In the genomic region with DNA sequence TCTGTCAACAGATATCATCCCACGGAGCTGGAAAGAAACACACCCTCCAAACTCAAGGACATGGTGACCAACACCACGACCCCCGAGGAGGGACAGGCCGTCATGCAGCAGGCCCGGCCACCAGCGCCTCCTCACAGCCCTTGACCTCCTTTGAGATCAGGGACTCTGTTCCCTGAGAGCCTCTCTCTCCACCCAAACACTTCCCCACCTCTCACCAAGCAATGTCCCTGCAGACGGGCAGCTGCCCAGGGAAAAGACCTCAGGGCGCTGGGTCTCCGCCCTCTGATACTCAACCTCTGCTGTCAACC, we compare ENCODE assay signal across 10 cellular contexts. TPM values are rescaled to one million over a fixed set of nuclear protein-coding genes. Genes with fewer than 3 reads are reported as not detected.
DNase-seq lines count a peak whose midpoint lies in the region; ATAC-seq and TF ChIP-seq lines count a peak whose summit lies in the region.
"Had no signal": no experiment of that assay in that cellular context is flagged by ENCODE, and none has a peak within 500 bp of the region (broad histone marks: within the 10 kb centered on the region; RNA-seq: fewer than 3 reads in every experiment).

No MANE protein-coding gene starts in this region.

- intact Hi-C loops in mammary epithelial cell (cut with micrococcal nuclease): no loop called here

- CTCF ChIA-PET in mammary epithelial cell (lab: Charles Lee; ENCODE audit: low non-redundant PET): no interaction called here

- H3K27me3 ChIP-seq in mammary epithelial cell (ENCODE audit: insufficient read depth, low read length) (no peaks in the 10 kb centered on the region), osteoblast (ENCODE audit: insufficient read depth, low read length) (no peaks in the 10 kb centered on the region)

- no peak overlapping the region for H3K4me2 ChIP-seq in mammary epithelial cell (ENCODE audit: insufficient read depth, low read depth, low read length)
- peak overlapping the region; percentile 80 for H3K4me2 ChIP-seq in osteoblast (ENCODE audit: insufficient read depth, low read length)

- BruUV-seq in mammary epithelial cell (replicated peaks; lab: Mats Ljungman, UMichigan): no TSS peak

- no peak overlapping the region for H3K27ac ChIP-seq in mammary epithelial cell (ENCODE audit: insufficient read depth, low read depth, low read length)
- no peak overlapping the region for H3K27ac ChIP-seq in osteoblast (ENCODE audit: low read depth, low read length)
- H3K27ac ChIP-seq: 22Rv1 had no signal

- peaks cover 0 to 11% (median 9%) of the 10 kb centered on the region in 3 donors for H3K4me1 Mint-ChIP-seq in IgD-negative memory B cell

- WGBS in mammary epithelial cell (ENCODE audit: low coverage, missing lambda C conversion rate): 80% methylated on average over 2 of the region's 9 CpGs

- peak overlapping the region in 2 of 4 donors; percentile 75 to 84 for H3K4me3 Mint-ChIP-seq in IgD-negative memory B cell

- TF ChIP-seq CTCF in mammary epithelial cell (conservative IDR thresholded peaks at IDR 0.05 in 1 of 2, IDR thresholded peaks at IDR 0.05 in 1 of 2; ENCODE audit: extremely low read depth in 1 of 2, insufficient read depth in 1 of 2, low read depth in 1 of 2, low read length in 2 of 2) (no peak), osteoblast (IDR thresholded peaks at IDR 0.05; ENCODE audit: extremely low read depth, low read depth, low read length) (no peak)

- dilution Hi-C loops in mammary epithelial cell (cut with HindIII; ENCODE audit: low sequenced_read_pairs): no loop called here

- H2AFZ ChIP-seq in mammary epithelial cell (ENCODE audit: low read depth, low read length) (peak overlapping the region; percentile 79), osteoblast (ENCODE audit: low read length) (peak overlapping the region; percentile 77)

- ATAC-seq in HG02852 (IDR thresholded peaks at IDR 0.05; ENCODE audit: unreplicated experiment) (no peak), HG03039 (IDR thresholded peaks at IDR 0.05; ENCODE audit: unreplicated experiment) (no peak), GM21717 (IDR thresholded peaks at IDR 0.05; ENCODE audit: unreplicated experiment) (no peak)

- H3K9me3 ChIP-seq in mammary epithelial cell (replicated peaks; ENCODE audit: insufficient read depth, low read length) (no peaks in the 10 kb centered on the region), osteoblast (ENCODE audit: low read depth, low read length) (no peaks in the 10 kb centered on the region)

- DNase-seq in DMS79 (lab: John Stamatoyannopoulos, UW): peak; percentile 46
- DNase-seq in DMS79 treated with DMSO at 0.1 percent for 48 hours (lab: John Stamatoyannopoulos, UW): no peak
- no peak for DNase-seq in mammary epithelial cell
- no peak for DNase-seq in osteoblast (ENCODE audit: insufficient read length, low spot score, missing footprints)
- DNase-seq: NCI-H1436 treated with DMSO at 0.1 percent for 48 hours had no signal

- H4K20me1 ChIP-seq in mammary epithelial cell (ENCODE audit: insufficient read depth, low read length): no peaks in the 10 kb centered on the region
- H4K20me1 ChIP-seq in osteoblast (ENCODE audit: insufficient read depth, low read length): no peaks in the 10 kb centered on the region

- no peaks in the 10 kb centered on the region for H3K36me3 Mint-ChIP-seq in IgD-negative memory B cell

- H3K4me1 ChIP-seq in mammary epithelial cell (ENCODE audit: insufficient read depth, low read length) (no peaks in the 10 kb centered on the region), osteoblast (ENCODE audit: insufficient read depth, low read length) (no peaks in the 10 kb centered on the region)

- H3K4me3 ChIP-seq in mammary epithelial cell (replicated peaks in 1 of 3; ENCODE audit: insufficient read depth in 1 of 3, low read depth in 2 of 3, low read length in 3 of 3) (peak overlapping the region in 1 of 3 experiments; percentile 18), osteoblast (ENCODE audit: insufficient read depth, low read length) (peak overlapping the region; percentile 68)

- H3K27me3 Mint-ChIP-seq in IgD-negative memory B cell: no peaks in the 10 kb centered on the region

- H3K79me2 ChIP-seq in mammary epithelial cell (ENCODE audit: insufficient read depth, low read length) (no peaks in the 10 kb centered on the region), osteoblast (ENCODE audit: insufficient read depth, low read length) (peaks cover 3% of the 10 kb centered on the region)

- no peaks in the 10 kb centered on the region for H3K36me3 ChIP-seq in mammary epithelial cell (ENCODE audit: insufficient read depth, low read length)
- H3K36me3 ChIP-seq in osteoblast (ENCODE audit: insufficient read depth, low read length): no peaks in the 10 kb centered on the region

- peaks cover 0 to 5% (median 0%) of the 10 kb centered on the region in 3 donors for H3K9me3 Mint-ChIP-seq in IgD-negative memory B cell

- H3K27ac Mint-ChIP-seq in IgD-negative memory B cell: peak overlapping the region in 2 of 3 donors; percentile 16 to 80

- in situ Hi-C loops in mammary epithelial cell (cut with MboI; ENCODE audit: low sequenced_read_pairs in 2 of 2): no loop called here

- no peak overlapping the region for H3K9ac ChIP-seq in mammary epithelial cell (ENCODE audit: insufficient read depth, low read length)

RNA-seq across cellular contexts. Expression of a gene that starts 10.0 kb away (rescaled TPM):
- polyA plus RNA-seq in IgD-negative memory B cell (not detected), mammary epithelial cell (0.03 TPM)
- total RNA-seq in mammary epithelial cell (1 to 10 TPM in 1 of 2 donors, under 1 TPM in 1; 0.17 to 1.2 TPM), osteoblast (0.29 and 0.36 TPM in 2 replicates)
- polyA minus RNA-seq in mammary epithelial cell: not detected

RNA-seq across cellular contexts. Expression of a gene that starts 10.6 kb away (rescaled TPM):
- 13.1 TPM for polyA plus RNA-seq in IgD-negative memory B cell
- total RNA-seq in mammary epithelial cell: 10 to 100 TPM; 12.1 to 13.8 TPM
- polyA plus RNA-seq in mammary epithelial cell: 4.7 TPM
- 4.0 TPM for polyA minus RNA-seq in mammary epithelial cell
- total RNA-seq in osteoblast: 19.2 and 19.4 TPM in 2 replicates
